Comparison of ENCODE assay signal across 26 cellular contexts in the genomic region with DNA sequence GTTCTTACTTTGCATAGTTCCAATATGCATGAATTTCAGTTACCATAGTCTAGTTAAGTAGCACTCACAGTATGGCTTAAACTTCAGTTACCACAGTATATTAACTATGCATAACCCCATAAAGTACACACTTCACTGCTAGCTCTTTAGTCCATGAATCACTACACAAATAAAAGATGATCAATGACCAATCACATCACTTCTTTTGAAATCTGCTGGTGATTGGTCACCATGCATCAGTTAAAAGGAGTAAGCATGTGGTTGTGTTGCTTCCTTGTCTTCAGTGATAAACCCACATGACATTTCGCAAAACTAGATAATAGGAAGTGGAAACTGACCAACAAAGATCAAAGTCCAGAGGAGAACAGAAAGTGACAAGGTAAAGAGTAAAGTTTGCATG.
DNase-seq lines count a peak whose midpoint lies in the region; TF ChIP-seq lines count a peak whose summit lies in the region.
"Had no signal": no experiment of that assay in that cellular context is flagged by ENCODE, and none has a peak within 500 bp of the region (broad histone marks: within the 10 kb centered on the region; RNA-seq: fewer than 3 reads in every experiment).

No MANE protein-coding gene starts in this region.

- no peak for TF ChIP-seq CTCF in neutrophil (IDR thresholded peaks at IDR 0.05)
- no peak for TF ChIP-seq CTCF in GM10248 (IDR thresholded peaks at IDR 0.05; ENCODE audit: control extremely low read depth, extremely low read depth, low read depth, missing control alignments)

- POLR2A ChIA-PET in GM10248 (lab: Yijun Ruan, JAX), result no interaction called here

- H3K4me1 ChIP-seq in neutrophil (ENCODE audit: control insufficient read depth in 1 of 2, insufficient read depth in 1 of 2, low read depth in 1 of 2, low read length in 1 of 2), result peaks cover 0 to 6% of the 10 kb centered on the region in 2 experiments
- H3K4me1 ChIP-seq: heart right ventricle, neural progenitor cell, SJCRH30, upper lobe of right lung had no signal

- no peaks in the 10 kb centered on the region for H3K9me3 ChIP-seq in neutrophil
- H3K9me3 ChIP-seq: SJCRH30, upper lobe of right lung had no signal

- H3K4me3 ChIP-seq in neutrophil (ENCODE audit: low read depth in 1 of 2, low read length in 1 of 2), result no peak overlapping the region
- H3K4me3 ChIP-seq: coronary artery, GM23338, heart right ventricle, neural progenitor cell, SJCRH30, upper lobe of right lung had no signal

- H3K27me3 ChIP-seq in neutrophil, result no peaks in the 10 kb centered on the region
- H3K27me3 ChIP-seq: heart right ventricle, neural progenitor cell, SJCRH30, upper lobe of right lung had no signal

- H3K27ac ChIP-seq in neutrophil, result peak overlapping the region; percentile 30
- H3K27ac ChIP-seq: coronary artery, heart right ventricle, neural progenitor cell, SJCRH30, upper lobe of right lung had no signal

- CTCF ChIA-PET in GM10248 (lab: Yijun Ruan, JAX), result no interaction called here

- H3K36me3 ChIP-seq in neutrophil, result no peaks in the 10 kb centered on the region
- H3K36me3 ChIP-seq: heart right ventricle, neural progenitor cell, SJCRH30, upper lobe of right lung had no signal

- DNase-seq in HPDE6-E6E7 (ENCODE audit: extremely low spot score) (peak; percentile 12), NOMO-1 (lab: John Stamatoyannopoulos, UW; ENCODE audit: unreplicated experiment in 2 of 2) (peak; percentile 90 to 100), SW480 (ENCODE audit: low spot score) (peak; percentile 40), UCSD-AML1 (lab: John Stamatoyannopoulos, UW; ENCODE audit: unreplicated experiment) (no peak), GM10248 (ENCODE audit: extremely low spot score) (no peak)
- DNase-seq in activated naive CD4-positive, alpha-beta T cell (lab: John Stamatoyannopoulos, UW), result no peak
- DNase-seq: activated CD4-positive, alpha-beta T cell treated with anti-CD3 and anti-CD28 coated beads for 36 hours; activated naive CD8-positive, alpha-beta T cell treated with anti-CD3 and anti-CD28 coated beads for 36 hours; activated T-cell treated with anti-CD3 and anti-CD28 coated beads for 4 hours; aorta; C1 segment of cervical spinal cord; Calu3; effector memory CD4-positive, alpha-beta T cell; erythroblast; heart right ventricle; HFFc6; kidney glomerular epithelial cell; NCI-H1436; NCI-H446 treated with DMSO at 0.1 percent for 48 hours; SJCRH30; stimulated activated CD4-positive, alpha-beta T cell treated with anti-CD3 and anti-CD28 coated beads, Interleukin-4, amount 100 ng/mL, for 4 hours; upper lobe of right lung had no signal

Comparison
In these comparisons a context has a peak if more than half of its experiments do, and no peak if none do; other contexts are left out.
1. DNase-seq: peak in HPDE6-E6E7 (single experiment), NOMO-1 (2 of 2) and SW480 (single experiment); none in UCSD-AML1 (single experiment), GM10248 (single experiment) and activated naive CD4-positive, alpha-beta T cell (0 of 4).